In the genomic region with DNA sequence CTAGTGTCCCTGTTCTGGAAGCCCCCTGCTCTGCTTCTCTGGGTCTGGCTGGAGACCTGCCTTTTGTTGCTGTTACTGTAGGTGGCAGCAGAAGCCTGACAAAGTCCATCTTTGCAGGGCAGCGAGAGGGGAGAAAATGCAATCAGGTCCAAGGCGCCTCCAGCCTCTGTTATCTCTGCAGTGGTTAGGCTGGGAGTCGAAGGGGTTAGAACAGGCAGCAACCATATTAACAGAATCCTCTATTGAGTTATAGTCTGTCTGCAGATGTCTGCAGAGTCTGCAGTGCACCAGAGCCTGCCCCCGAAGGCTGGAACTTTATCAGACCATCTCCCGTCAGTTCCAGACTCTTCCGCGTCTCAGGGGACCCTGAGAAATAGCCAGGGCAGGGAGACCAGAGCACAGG, we compare ENCODE assay signal across 9 cellular contexts.
DNase-seq lines count a peak whose midpoint lies in the region; ATAC-seq and TF ChIP-seq lines count a peak whose summit lies in the region.
"Had no signal": no experiment of that assay in that cellular context is flagged by ENCODE, and none has a peak within 500 bp of the region (broad histone marks: within the 10 kb centered on the region; RNA-seq: fewer than 3 reads in every experiment).

No MANE protein-coding gene starts in this region.

- H2AK5ac ChIP-seq in neuronal stem cell (ENCODE audit: low read depth, low read length) = no peak overlapping the region

- H2BK15ac ChIP-seq in neuronal stem cell (ENCODE audit: low read length) = no peak overlapping the region

- H3K4ac ChIP-seq in neuronal stem cell (ENCODE audit: low read length) = no peak overlapping the region

- no peaks in the 10 kb centered on the region for H3K27me3 ChIP-seq in neuronal stem cell (ENCODE audit: control insufficient read depth in 3 of 3, insufficient read depth in 3 of 3, low read depth in 1 of 3, low read length in 3 of 3)
- H3K27me3 ChIP-seq: pancreas had no signal

- no CpG with 5 or more reads among the region's 7 CpGs for WGBS in neuronal stem cell (ENCODE audit: extremely low coverage in 2 of 2, insufficient read length in 2 of 2, insufficient replicate concordance in 1 of 2), 2 donors

- H3K23ac ChIP-seq in neuronal stem cell (ENCODE audit: low read depth, low read length, poor library complexity) = no peak overlapping the region

- H2BK5ac ChIP-seq in neuronal stem cell (ENCODE audit: low read length) = no peak overlapping the region

- no peak overlapping the region for H2BK120ac ChIP-seq in neuronal stem cell (ENCODE audit: low read depth, low read length)

- H3K4me3 ChIP-seq in NB4 (ENCODE audit: low read depth, low read length) = no peak overlapping the region
- no peak overlapping the region for H3K4me3 ChIP-seq in neuronal stem cell (ENCODE audit: low read length in 2 of 2)
- H3K4me3 ChIP-seq: pancreas had no signal

- H3K27ac ChIP-seq in neuronal stem cell (replicated peaks; ENCODE audit: low read length) = no peak overlapping the region
- H3K27ac ChIP-seq: pancreas had no signal

- H2BK12ac ChIP-seq in neuronal stem cell (ENCODE audit: low read length) = no peak overlapping the region

- H3K4me2 ChIP-seq in neuronal stem cell (ENCODE audit: insufficient read depth, low read length, poor library complexity, severe bottlenecking) = no peak overlapping the region

- no peaks in the 10 kb centered on the region for H3K9me3 ChIP-seq in neuronal stem cell (replicated peaks in 1 of 2; ENCODE audit: control insufficient read depth in 2 of 2, insufficient read depth in 1 of 2, low read depth in 1 of 2, low read length in 2 of 2)
- H3K9me3 ChIP-seq: pancreas had no signal

- H4K8ac ChIP-seq in neuronal stem cell (ENCODE audit: low read depth, low read length) = no peak overlapping the region

- H3K14ac ChIP-seq in neuronal stem cell (ENCODE audit: low read length) = no peak overlapping the region

- peaks cover 0 to 2% of the 10 kb centered on the region in 2 donors for H3K4me1 ChIP-seq in neuronal stem cell (ENCODE audit: control insufficient read depth in 2 of 2, insufficient read depth in 1 of 2, low read depth in 1 of 2, low read length in 2 of 2)
- H3K4me1 ChIP-seq: pancreas had no signal

- TF ChIP-seq CTCF in NB4 (IDR thresholded peaks at IDR 0.05; ENCODE audit: low read depth, low read length) = peak; percentile 56

- no peak for TF ChIP-seq POLR2A in NB4 (IDR thresholded peaks at IDR 0.05; ENCODE audit: extremely low read depth, insufficient read length)

- ATAC-seq in activated CD4-positive, CD25-positive, alpha-beta regulatory T cell treated with anti-CD3 and anti-CD28 coated beads, Interleukin-2, amount 50 U/mL, for 24 hours = no peak
- ATAC-seq: pancreas had no signal

- no peaks in the 10 kb centered on the region for H3K79me1 ChIP-seq in neuronal stem cell (ENCODE audit: low read depth, low read length)

- no peak overlapping the region for H4K91ac ChIP-seq in neuronal stem cell (ENCODE audit: low read depth, low read length, poor library complexity)

- H2AFZ ChIP-seq in neuronal stem cell (ENCODE audit: low read length) = no peak overlapping the region

- DNase-seq in DMS53 (lab: John Stamatoyannopoulos, UW) = peak; percentile 18
- no peak for DNase-seq in DMS53 treated with DMSO at 0.1 percent for 48 hours (lab: John Stamatoyannopoulos, UW; ENCODE audit: unreplicated experiment)
- peak; percentile 50 for DNase-seq in NB4 (ENCODE audit: low read depth)
- DNase-seq in cerebellum (ENCODE audit: low spot score) = peak; percentile 59
- DNase-seq in neuronal stem cell (ENCODE audit: low spot score) = peak; percentile 40
- no peak for DNase-seq in NCI-H526 treated with DMSO at 0.1 percent for 48 hours (lab: John Stamatoyannopoulos, UW)
- no peak for DNase-seq in NCI-H2196 treated with DMSO at 0.1 percent for 48 hours (lab: John Stamatoyannopoulos, UW; ENCODE audit: unreplicated experiment)
- DNase-seq: pancreas had no signal

- H3K36me3 ChIP-seq in neuronal stem cell (replicated peaks in 1 of 2; ENCODE audit: control insufficient read depth in 2 of 2, insufficient read depth in 2 of 2, low read length in 2 of 2) = no peaks in the 10 kb centered on the region
- H3K36me3 ChIP-seq: pancreas had no signal

- no peak overlapping the region for H3K18ac ChIP-seq in neuronal stem cell (ENCODE audit: low read length)

- no peak overlapping the region for H3K9ac ChIP-seq in neuronal stem cell (ENCODE audit: low read depth, low read length, poor library complexity)

Comparison
In these comparisons a context has a peak if more than half of its experiments do, and no peak if none do; other contexts are left out.
1. DNase-seq: peak in DMS53 (single experiment), NB4 (single experiment), cerebellum (single experiment) and neuronal stem cell (single experiment); none in DMS53 treated with DMSO at 0.1 percent for 48 hours (single experiment), NCI-H526 treated with DMSO at 0.1 percent for 48 hours (single experiment) and NCI-H2196 treated with DMSO at 0.1 percent for 48 hours (single experiment).